ENCODE assay signal across 8 cellular contexts in genomic region chr22:31497148-31497938, GRCh38. TPM values are rescaled to one million over a fixed set of nuclear protein-coding genes. Genes with fewer than 3 reads are reported as not detected.
DNase-seq lines count a peak whose midpoint lies in the region; ATAC-seq and TF ChIP-seq lines count a peak whose summit lies in the region.

No MANE protein-coding gene starts in this region.

- ATAC-seq in CD4-positive, alpha-beta T cell (ENCODE audit: poor library complexity): peak; percentile 37
- no peak for ATAC-seq in GM19395 (IDR thresholded peaks at IDR 0.05; ENCODE audit: unreplicated experiment)
- ATAC-seq in HG02678 (IDR thresholded peaks at IDR 0.05; ENCODE audit: unreplicated experiment): no peak
- ATAC-seq in HG03565 (IDR thresholded peaks at IDR 0.05; ENCODE audit: unreplicated experiment): no peak

- no peaks in the 10 kb centered on the region for H3K9me3 Mint-ChIP-seq in CD4-positive, alpha-beta T cell
- H3K9me3 Mint-ChIP-seq in neural progenitor cell: peaks cover 19% of the 10 kb centered on the region

- CTCF ChIA-PET in CD4-positive, alpha-beta T cell (lab: Charles Lee): no interaction called here

- H3K4me3 ChIP-seq in NB4 (ENCODE audit: low read depth, low read length) (peak overlapping the region; percentile 69), neural progenitor cell (peak overlapping the region; percentile 60)

- intact Hi-C loops in CD4-positive, alpha-beta T cell (cut with DNase I, micrococcal nuclease): loop anchor here (1.0 to 10.0 kb wide), 7 partner anchors 8 to 977 kb away; partner anchors contain the start of genes DEPDC5 (in 1 of the 2), EIF4ENIF1 (in 1 of the 2), FBXO7 (in 1 of the 2) and PRR14L (in 1 of the 2)

- H3K27ac ChIP-seq in CD4-positive, alpha-beta T cell (ENCODE audit: low read depth, low read length): peak overlapping the region; percentile 97
- H3K27ac ChIP-seq in neural progenitor cell: no peak overlapping the region

- peak overlapping the region; percentile 84 for H3K4me2 ChIP-seq in neural progenitor cell

- H2AFZ ChIP-seq in neural progenitor cell (replicated peaks): peak overlapping the region; percentile 79

- no peak for TF ChIP-seq POLR2A in NB4 (IDR thresholded peaks at IDR 0.05; ENCODE audit: extremely low read depth, insufficient read length)

- H3F3A ChIP-seq in neural progenitor cell (ENCODE audit: low read depth): peaks cover 5% of the 10 kb centered on the region

- peak in 7 of 10 experiments; percentile 9 to 41 (median 17) for DNase-seq in CD4-positive, alpha-beta T cell
- DNase-seq in NB4 (ENCODE audit: low read depth): no peak
- DNase-seq in effector CD4-positive, alpha-beta T cell: peak; percentile 25
- DNase-seq in neural progenitor cell (ENCODE audit: low spot score): no peak
- DNase-seq in UCSD-AML1 (lab: John Stamatoyannopoulos, UW; ENCODE audit: unreplicated experiment): no peak

- POLR2A ChIA-PET in CD4-positive, alpha-beta T cell (lab: Charles Lee): interaction anchor here (1.3 to 1.6 kb wide), 2 partner anchors 9 to 29 kb away, joined by 5 to 12 read pairs; partner anchors contain the start of gene EIF4ENIF1

- H3K9me3 ChIP-seq in CD4-positive, alpha-beta T cell (ENCODE audit: control insufficient read depth, low read length): no peaks in the 10 kb centered on the region
- peaks cover 4% of the 10 kb centered on the region for H3K9me3 ChIP-seq in neural progenitor cell (ENCODE audit: low read depth)

- H3K27me3 ChIP-seq in CD4-positive, alpha-beta T cell (ENCODE audit: control insufficient read depth, insufficient read depth, low read length): no peaks in the 10 kb centered on the region
- H3K27me3 ChIP-seq in neural progenitor cell: peaks cover 12% of the 10 kb centered on the region

- H3K36me3 ChIP-seq in neural progenitor cell: no peaks in the 10 kb centered on the region

- no peak for TF ChIP-seq CTCF in CD4-positive, alpha-beta T cell (IDR thresholded peaks at IDR 0.05)
- TF ChIP-seq CTCF in NB4 (IDR thresholded peaks at IDR 0.05; ENCODE audit: low read depth, low read length) (no peak), neural progenitor cell (IDR thresholded peaks at IDR 0.05) (no peak)

- peak overlapping the region; percentile 82 for H3K4me3 Mint-ChIP-seq in CD4-positive, alpha-beta T cell
- H3K4me3 Mint-ChIP-seq in neural progenitor cell: peak overlapping the region; percentile 93

- no peaks in the 10 kb centered on the region for H3K27me3 Mint-ChIP-seq in CD4-positive, alpha-beta T cell
- peaks cover 8% of the 10 kb centered on the region for H3K27me3 Mint-ChIP-seq in neural progenitor cell (ENCODE audit: insufficient read depth, low read depth)

- no peak overlapping the region for H3K9ac ChIP-seq in neural progenitor cell

- no peaks in the 10 kb centered on the region for H4K20me1 ChIP-seq in neural progenitor cell (ENCODE audit: low read depth)

- peaks cover 58% of the 10 kb centered on the region for H3K4me1 Mint-ChIP-seq in CD4-positive, alpha-beta T cell (ENCODE audit: low read depth)
- H3K4me1 Mint-ChIP-seq in neural progenitor cell: peaks cover 7% of the 10 kb centered on the region

- H3K36me3 Mint-ChIP-seq in CD4-positive, alpha-beta T cell (ENCODE audit: low read depth): peaks cover 38% of the 10 kb centered on the region
- peaks cover 24% of the 10 kb centered on the region for H3K36me3 Mint-ChIP-seq in neural progenitor cell

- no peaks in the 10 kb centered on the region for H3K4me1 ChIP-seq in neural progenitor cell

- H3K79me2 ChIP-seq in neural progenitor cell (ENCODE audit: low read depth): peaks cover 7% of the 10 kb centered on the region

- H3K27ac Mint-ChIP-seq in CD4-positive, alpha-beta T cell: peak overlapping the region; percentile 97
- no peak overlapping the region for H3K27ac Mint-ChIP-seq in neural progenitor cell

RNA-seq across cellular contexts. Expression of gene SFI1, which starts 1.0 kb away (rescaled TPM):
- 100 to 1,000 TPM; 281 to 291 TPM for total RNA-seq in CD4-positive, alpha-beta T cell
- total RNA-seq in neural progenitor cell (ENCODE audit: low replicate concordance): 25.0 and 27.6 TPM in 2 replicates

RNA-seq across cellular contexts. Expression of gene EIF4ENIF1, which starts 7.7 kb away (rescaled TPM):
- total RNA-seq in CD4-positive, alpha-beta T cell: 10 to 100 TPM in 1 of 2 experiments, 1 to 10 TPM in 1; 9.4 to 10.6 TPM
- 21.4 and 26.4 TPM in 2 replicates for total RNA-seq in neural progenitor cell (ENCODE audit: low replicate concordance)

Comparison
In these comparisons a context has a peak if more than half of its experiments do, and no peak if none do; other contexts are left out.
1. DNase-seq: peak in CD4-positive, alpha-beta T cell (7 of 10) and effector CD4-positive, alpha-beta T cell (single experiment); none in NB4 (single experiment), neural progenitor cell (single experiment) and UCSD-AML1 (single experiment).